ENCODE assay signal across 28 cellular contexts in the genomic region with DNA sequence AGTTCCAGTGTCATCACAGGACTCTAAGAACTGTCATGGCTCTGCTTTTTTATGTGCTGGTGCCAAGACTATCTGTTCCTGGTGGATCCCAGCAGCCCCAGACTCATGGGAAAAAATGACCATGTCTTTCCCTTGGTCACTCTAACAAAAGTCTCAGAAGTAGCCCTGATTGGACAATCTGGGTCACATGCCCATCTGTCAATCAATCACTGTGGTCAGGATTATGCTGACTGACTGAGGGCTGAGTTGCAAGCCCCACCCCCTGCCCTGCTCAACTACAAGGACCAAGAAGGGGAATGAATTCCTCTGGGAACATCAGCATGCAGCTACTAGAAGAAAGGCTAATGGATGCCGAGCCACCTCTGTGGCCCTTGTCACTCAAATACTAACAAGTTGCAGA.
"Had no signal": no experiment of that assay in that cellular context is flagged by ENCODE, and none has a peak within 500 bp of the region (broad histone marks: within the 10 kb centered on the region; RNA-seq: fewer than 3 reads in every experiment).

No MANE protein-coding gene starts in this region.

- H3K27ac ChIP-seq: body of pancreas, esophagus muscularis mucosa, foreskin keratinocyte, gastrocnemius medialis, heart left ventricle had no signal

- H3K4me1 ChIP-seq: body of pancreas, esophagus muscularis mucosa, foreskin keratinocyte, gastrocnemius medialis, heart left ventricle had no signal

- H3K4me3 ChIP-seq: body of pancreas, esophagus muscularis mucosa, gastrocnemius medialis, heart left ventricle had no signal

- H3K27me3 ChIP-seq: body of pancreas had no signal

- ATAC-seq: activated CD8-positive, alpha-beta T cell treated with anti-CD3 and anti-CD28 coated beads for 36 hours; activated T-cell treated with anti-CD3 and anti-CD28 coated beads, Interleukin-2, amount 50 U/mL, for 4 hours; activated T-helper 17 cell treated with anti-CD3 and anti-CD28 coated beads, Interleukin-2, amount 50 U/mL, for 72 hours; body of pancreas; effector memory CD8-positive, alpha-beta T cell; foreskin keratinocyte; gastrocnemius medialis; heart left ventricle had no signal

- FAIRE-seq: colon had no signal

- DNase-seq: activated CD4-positive, alpha-beta T cell treated with anti-CD3 and anti-CD28 coated beads for 1 hour; activated CD4-positive, alpha-beta T cell treated with anti-CD3 and anti-CD28 coated beads for 4 hours; activated CD4-positive, alpha-beta T cell treated with anti-CD3 and anti-CD28 coated beads, Interleukin-2, amount 50 U/mL, for 1 hour; activated CD4-positive, alpha-beta T cell treated with anti-CD3 and anti-CD28 coated beads, Interleukin-2, amount 50 U/mL, for 48 hours; activated CD8-positive, alpha-beta memory T cell treated with anti-CD3 and anti-CD28 coated beads for 24 hours; activated CD8-positive, alpha-beta T cell treated with anti-CD3 and anti-CD28 coated beads for 36 hours; activated effector memory CD4-positive, alpha-beta T cell treated with Interleukin-2 at 50 U/mL for 16 hours; activated gamma-delta T cell treated with Interleukin-2 at 50 U/mL for 16 hours; activated naive CD4-positive, alpha-beta T cell treated with anti-CD3 and anti-CD28 coated beads, Interleukin-2, amount 50 U/mL, for 16 hours; activated naive CD4-positive, alpha-beta T cell treated with Interleukin-2 at 50 U/mL for 16 hours; activated T-cell treated with anti-CD3 and anti-CD28 coated beads, Interleukin-2, amount 50 U/mL, for 4 hours; amniotic stem cell; anterior cingulate cortex; body of pancreas; caudate nucleus; cortex of kidney; dermis blood vessel endothelial cell; effector CD4-positive, alpha-beta T cell; effector memory CD8-positive, alpha-beta T cell; erythroblast; foreskin keratinocyte; gastrocnemius medialis; glutamatergic neuron; heart left ventricle; T-helper 2 cell had no signal

- H3K9me3 ChIP-seq: body of pancreas, esophagus muscularis mucosa, gastrocnemius medialis, heart left ventricle had no signal

- H3K36me3 ChIP-seq: esophagus muscularis mucosa, gastrocnemius medialis, heart left ventricle had no signal
